8 cellular contexts compared by ENCODE assay signal in genomic region chr20:38445901-38446425, GRCh38. TPM values are rescaled to one million over a fixed set of nuclear protein-coding genes. Genes with fewer than 3 reads are reported as not detected.
A peak's percentile ranks its signal among the peaks of the same experiment; 100 is the strongest.
DNase-seq lines count a peak whose midpoint lies in the region; ATAC-seq, FAIRE-seq and TF ChIP-seq lines count a peak whose summit lies in the region.

No MANE protein-coding gene starts in this region.

- DNase-seq in activated T-cell treated with anti-CD3 and anti-CD28 coated beads, Interleukin-2, amount 50 U/mL, for 72 hours = no peak
- no peak for DNase-seq in activated T-cell treated with anti-CD3 and anti-CD28 coated beads, Interleukin-2, amount 50 U/mL, for 48 hours
- DNase-seq in kidney = no peak
- DNase-seq in thoracic aorta (ENCODE audit: low spot score) = no peak
- no peak for DNase-seq in DMS153 (lab: John Stamatoyannopoulos, UW)

- H3K36me3 ChIP-seq in kidney (ENCODE audit: control insufficient read depth in 1 of 2, insufficient read depth in 2 of 2, low read length in 2 of 2) (peaks cover 6 to 14% of the 10 kb centered on the region in 2 donors), thoracic aorta (peaks cover 12% of the 10 kb centered on the region)

- intact Hi-C loops in kidney (cut with DNase I) = no loop called here

- peak overlapping the region; percentile 76 to 84 for H3K4me3 ChIP-seq in kidney (ENCODE audit: low read length in 2 of 2)
- H3K4me3 ChIP-seq in thoracic aorta = peak overlapping the region; percentile 84

- H3K9me3 Mint-ChIP-seq in activated T-cell treated with anti-CD3 and anti-CD28 coated beads, Interleukin-2, amount 50 U/mL, for 72 hours = peaks cover 0 to 1% of the 10 kb centered on the region in 2 donors
- no peaks in the 10 kb centered on the region for H3K9me3 Mint-ChIP-seq in activated naive CD8-positive, alpha-beta T cell (ENCODE audit: low read depth)

- H3K4me1 Mint-ChIP-seq in activated T-cell treated with anti-CD3 and anti-CD28 coated beads, Interleukin-2, amount 50 U/mL, for 72 hours (ENCODE audit: low read depth) = peaks cover 41% of the 10 kb centered on the region
- peaks cover 33% of the 10 kb centered on the region for H3K4me1 Mint-ChIP-seq in activated naive CD8-positive, alpha-beta T cell (ENCODE audit: low read depth)

- peaks cover 6 to 11% of the 10 kb centered on the region in 2 donors for H3K4me1 ChIP-seq in kidney (ENCODE audit: control insufficient read depth in 1 of 2, insufficient read depth in 1 of 2, low read depth in 1 of 2, low read length in 2 of 2)
- H3K4me1 ChIP-seq in thoracic aorta (ENCODE audit: control insufficient read depth in 1 of 2, low read depth in 2 of 2) = peaks cover 8 to 9% of the 10 kb centered on the region in 2 donors

- H3K9ac ChIP-seq in kidney (ENCODE audit: low read length in 2 of 2) = peak overlapping the region in 1 of 2 donors; percentile 97

- peak overlapping the region; percentile 30 for H3K27ac Mint-ChIP-seq in activated T-cell treated with anti-CD3 and anti-CD28 coated beads, Interleukin-2, amount 50 U/mL, for 72 hours
- peak overlapping the region; percentile 85 for H3K27ac Mint-ChIP-seq in activated naive CD8-positive, alpha-beta T cell

- no peak for ATAC-seq in activated T-cell treated with anti-CD3 and anti-CD28 coated beads, Interleukin-2, amount 50 U/mL, for 72 hours (replicated peaks in 1 of 2)
- ATAC-seq in thoracic aorta (ENCODE audit: insufficient number of reproducible peaks, low FRiP score, low read depth) (no peak), HG03521 (IDR thresholded peaks at IDR 0.05; ENCODE audit: unreplicated experiment) (no peak), HG02884 (IDR thresholded peaks at IDR 0.05; ENCODE audit: unreplicated experiment) (no peak)

- no peaks in the 10 kb centered on the region for H3K27me3 Mint-ChIP-seq in activated T-cell treated with anti-CD3 and anti-CD28 coated beads, Interleukin-2, amount 50 U/mL, for 72 hours (ENCODE audit: low read depth)
- H3K27me3 Mint-ChIP-seq in activated naive CD8-positive, alpha-beta T cell = no peaks in the 10 kb centered on the region

- H3K27ac ChIP-seq in kidney (ENCODE audit: low read depth in 2 of 2, low read length in 2 of 2) (no peak overlapping the region), thoracic aorta (peak overlapping the region; percentile 24 to 77)

- no peaks in the 10 kb centered on the region for H3K27me3 ChIP-seq in thoracic aorta (replicated peaks; ENCODE audit: insufficient read depth)

- H3K9me3 ChIP-seq in kidney (ENCODE audit: control insufficient read depth in 1 of 2, low read length in 2 of 2) (no peaks in the 10 kb centered on the region), thoracic aorta (no peaks in the 10 kb centered on the region)

- no peak for FAIRE-seq in kidney (lab: Jason Lieb, UNC)

- H3K36me3 Mint-ChIP-seq in activated T-cell treated with anti-CD3 and anti-CD28 coated beads, Interleukin-2, amount 50 U/mL, for 72 hours (ENCODE audit: insufficient read depth in 2 of 2) = peaks cover 5 to 10% of the 10 kb centered on the region in 2 donors
- peaks cover 12% of the 10 kb centered on the region for H3K36me3 Mint-ChIP-seq in activated naive CD8-positive, alpha-beta T cell

- peak overlapping the region; percentile 70 to 84 for H3K4me3 Mint-ChIP-seq in activated T-cell treated with anti-CD3 and anti-CD28 coated beads, Interleukin-2, amount 50 U/mL, for 72 hours
- H3K4me3 Mint-ChIP-seq in activated naive CD8-positive, alpha-beta T cell = peak overlapping the region; percentile 77

- no peak for TF ChIP-seq CTCF in kidney (IDR thresholded peaks at IDR 0.05; ENCODE audit: borderline replicate concordance, extremely low read depth, insufficient read depth)
- TF ChIP-seq CTCF in thoracic aorta (IDR thresholded peaks at IDR 0.05) = no peak

RNA-seq across cellular contexts. Expression of gene SNHG17, which starts 10.8 kb away (rescaled TPM):
- total RNA-seq in activated T-cell treated with anti-CD3 and anti-CD28 coated beads, Interleukin-2, amount 50 U/mL, for 72 hours = 100 to 1,000 TPM; 119 to 137 TPM
- total RNA-seq in kidney = 33.2 TPM
- polyA plus RNA-seq in kidney (ENCODE audit: insufficient read depth, low read depth, low replicate concordance) = 19.7 TPM
- 10 to 100 TPM in 1 of 2 donors, 1 to 10 TPM in 1; 8.9 to 38.9 TPM for total RNA-seq in thoracic aorta

RNA-seq across cellular contexts. Expression of gene RALGAPB, which starts 26.7 kb away (rescaled TPM):
- 10 to 100 TPM; 39.5 to 43.3 TPM for total RNA-seq in activated T-cell treated with anti-CD3 and anti-CD28 coated beads, Interleukin-2, amount 50 U/mL, for 72 hours
- total RNA-seq in kidney (43.3 TPM), thoracic aorta (10 to 100 TPM; 50.2 to 51.5 TPM)
- 9.4 TPM for polyA plus RNA-seq in kidney (ENCODE audit: insufficient read depth, low read depth, low replicate concordance)

Comparison
In these comparisons a context has a peak if more than half of its experiments do, and no peak if none do; other contexts are left out.
1. H3K27ac ChIP-seq: peak in thoracic aorta (2 of 2); none in kidney (0 of 2).